9 cellular contexts compared by ENCODE assay signal in the genomic region with DNA sequence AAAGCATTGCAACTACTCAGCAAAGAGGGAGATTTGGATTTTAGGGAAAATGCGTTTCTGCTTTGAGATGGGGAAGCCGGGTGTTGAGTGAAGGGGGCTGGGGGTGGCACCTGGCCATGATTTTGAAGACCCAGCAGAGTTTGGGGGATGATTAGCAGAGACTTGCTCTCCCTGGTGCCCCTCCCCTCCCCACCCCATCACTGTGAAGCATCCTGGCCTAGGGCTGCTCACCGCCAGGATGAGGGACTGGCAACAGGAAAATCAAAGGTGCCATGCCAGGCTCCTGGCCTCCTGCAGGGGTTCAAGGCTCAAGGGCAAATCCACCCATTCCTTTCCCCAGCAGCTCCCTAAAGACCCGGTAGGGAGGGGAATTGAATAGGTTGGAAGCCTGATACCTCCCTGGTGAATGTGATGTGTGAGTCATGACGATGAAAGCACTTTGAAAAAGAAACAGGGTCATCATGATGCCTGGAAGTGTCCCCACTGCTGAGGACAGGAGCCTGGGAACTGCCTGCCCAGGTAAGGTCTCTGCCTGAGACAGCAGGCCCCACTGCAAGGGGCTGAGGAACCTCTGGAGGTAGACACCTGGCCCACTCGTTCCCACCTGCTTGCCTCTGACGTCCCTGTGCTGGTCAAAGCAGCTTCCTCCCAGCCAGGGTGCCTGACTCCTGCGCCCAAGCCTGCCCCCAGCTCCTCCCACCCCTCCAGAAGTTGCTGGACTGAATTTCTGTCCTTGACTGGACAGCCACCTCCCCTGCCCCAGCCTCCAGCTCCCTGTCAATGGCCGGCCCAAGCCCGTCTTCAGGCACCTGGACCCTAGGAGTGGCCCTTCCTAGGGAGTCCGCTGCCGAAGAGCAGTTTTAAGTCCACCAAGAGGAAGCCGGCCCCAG. TPM values are rescaled to one million over a fixed set of nuclear protein-coding genes. Genes with fewer than 3 reads are reported as not detected.
DNase-seq lines count a peak whose midpoint lies in the region; ATAC-seq and TF ChIP-seq lines count a peak whose summit lies in the region.
"Had no signal": no experiment of that assay in that cellular context is flagged by ENCODE, and none has a peak within 500 bp of the region (broad histone marks: within the 10 kb centered on the region; RNA-seq: fewer than 3 reads in every experiment).

No MANE protein-coding gene starts in this region.

- no peaks in the 10 kb centered on the region for H3K9me3 Mint-ChIP-seq in stimulated activated naive CD8-positive, alpha-beta T cell treated with anti-CD3 and anti-CD28 coated beads, Interleukin-15, Interleukin-2, amounts not matched to agents 100 ng/mL and 50 ng/mL, for 24 hours
- no peaks in the 10 kb centered on the region for H3K9me3 Mint-ChIP-seq in central memory CD8-positive, alpha-beta T cell

- no peak for TF ChIP-seq POLR2A in prostate gland (IDR thresholded peaks at IDR 0.05)

- no peak for TF ChIP-seq CTCF in prostate gland (IDR thresholded peaks at IDR 0.05)

- intact Hi-C loops in left colon (cut with DNase I, micrococcal nuclease): no loop called here
- intact Hi-C loops in prostate gland (cut with DNase I): no loop called here

- H3K27me3 Mint-ChIP-seq in stimulated activated naive CD8-positive, alpha-beta T cell treated with anti-CD3 and anti-CD28 coated beads, Interleukin-15, Interleukin-2, amounts not matched to agents 100 ng/mL and 50 ng/mL, for 24 hours: peaks cover 57% of the 10 kb centered on the region
- peaks cover 78% of the 10 kb centered on the region for H3K27me3 Mint-ChIP-seq in central memory CD8-positive, alpha-beta T cell

- H3K27ac ChIP-seq in muscle layer of colon (ENCODE audit: low read depth, low read length) (no peak overlapping the region), prostate gland (no peak overlapping the region)
- H3K27ac ChIP-seq: neutrophil had no signal

- no peaks in the 10 kb centered on the region for H3K9me3 ChIP-seq in muscle layer of colon (ENCODE audit: low read length)
- no peaks in the 10 kb centered on the region for H3K9me3 ChIP-seq in prostate gland
- H3K9me3 ChIP-seq: neutrophil had no signal

- H3K4me3 Mint-ChIP-seq in stimulated activated naive CD8-positive, alpha-beta T cell treated with anti-CD3 and anti-CD28 coated beads, Interleukin-15, Interleukin-2, amounts not matched to agents 100 ng/mL and 50 ng/mL, for 24 hours: peak overlapping the region; percentile 56
- peak overlapping the region; percentile 37 for H3K4me3 Mint-ChIP-seq in central memory CD8-positive, alpha-beta T cell

- H3K4me3 ChIP-seq in muscle layer of colon (ENCODE audit: low read depth in 1 of 2, low read length in 2 of 2): peak overlapping the region; percentile 37 to 54
- no peak overlapping the region for H3K4me3 ChIP-seq in prostate gland

- H3K4me1 ChIP-seq in muscle layer of colon (ENCODE audit: insufficient read depth, low read length) (peaks cover 7% of the 10 kb centered on the region), prostate gland (replicated peaks) (peaks cover 3% of the 10 kb centered on the region)

- H3K4me1 Mint-ChIP-seq in stimulated activated naive CD8-positive, alpha-beta T cell treated with anti-CD3 and anti-CD28 coated beads, Interleukin-15, Interleukin-2, amounts not matched to agents 100 ng/mL and 50 ng/mL, for 24 hours (ENCODE audit: low read depth): peaks cover 12% of the 10 kb centered on the region
- peaks cover 6% of the 10 kb centered on the region for H3K4me1 Mint-ChIP-seq in central memory CD8-positive, alpha-beta T cell

- H3K36me3 Mint-ChIP-seq in stimulated activated naive CD8-positive, alpha-beta T cell treated with anti-CD3 and anti-CD28 coated beads, Interleukin-15, Interleukin-2, amounts not matched to agents 100 ng/mL and 50 ng/mL, for 24 hours (ENCODE audit: low read depth): no peaks in the 10 kb centered on the region
- peaks cover 1% of the 10 kb centered on the region for H3K36me3 Mint-ChIP-seq in central memory CD8-positive, alpha-beta T cell (ENCODE audit: insufficient read depth)

- H3K27me3 ChIP-seq in muscle layer of colon (ENCODE audit: control insufficient read depth in 1 of 2, insufficient read depth in 2 of 2, low read length in 2 of 2): peaks cover 33 to 60% of the 10 kb centered on the region in 2 donors
- no peaks in the 10 kb centered on the region for H3K27me3 ChIP-seq in prostate gland (replicated peaks; ENCODE audit: insufficient read depth)

- H3K36me3 ChIP-seq in muscle layer of colon (ENCODE audit: insufficient read depth, low read length) (no peaks in the 10 kb centered on the region), prostate gland (no peaks in the 10 kb centered on the region)
- H3K36me3 ChIP-seq: neutrophil had no signal

- H3K27ac Mint-ChIP-seq in stimulated activated naive CD8-positive, alpha-beta T cell treated with anti-CD3 and anti-CD28 coated beads, Interleukin-15, Interleukin-2, amounts not matched to agents 100 ng/mL and 50 ng/mL, for 24 hours: peak overlapping the region; percentile 83
- H3K27ac Mint-ChIP-seq in central memory CD8-positive, alpha-beta T cell (ENCODE audit: low read depth): no peak overlapping the region

- no peak overlapping the region for H3K9ac ChIP-seq in muscle layer of colon (ENCODE audit: low read length)

- DNase-seq in stimulated activated naive CD8-positive, alpha-beta T cell treated with anti-CD3 and anti-CD28 coated beads, Interleukin-15, Interleukin-2, amounts not matched to agents 100 U/mL and 50 U/mL, for 24 hours: no peak
- no peak for DNase-seq in central memory CD8-positive, alpha-beta T cell (ENCODE audit: low spot score in 2 of 2)
- DNase-seq in left colon: no peak
- DNase-seq in activated CD8-positive, alpha-beta memory T cell treated with anti-CD3 and anti-CD28 coated beads for 24 hours: no peak
- DNase-seq in prostate gland (ENCODE audit: low spot score): no peak

- WGBS in prostate gland: 64% methylated on average over 13 of the region's 13 CpGs

- no peak for ATAC-seq in stimulated activated naive CD8-positive, alpha-beta T cell treated with anti-CD3 and anti-CD28 coated beads, Interleukin-15, Interleukin-2, amounts not matched to agents 100 U/mL and 50 U/mL, for 24 hours
- no peak for ATAC-seq in central memory CD8-positive, alpha-beta T cell (replicated peaks; ENCODE audit: extremely low read depth, poor library complexity, severe bottlenecking)
- ATAC-seq in HG03175 (IDR thresholded peaks at IDR 0.05; ENCODE audit: unreplicated experiment) (no peak), left colon (no peak)

RNA-seq across cellular contexts. Expression of gene CHST1, which starts 1.7 kb away (rescaled TPM):
- total RNA-seq in left colon: 1 to 10 TPM in 1 of 2 donors, under 1 TPM in 1; 0.40 to 1.4 TPM
- total RNA-seq in prostate gland: 1 to 10 TPM in 1 of 2 donors, under 1 TPM in 1; 0.32 to 4.4 TPM

Comparison
In these comparisons a context has a peak if more than half of its experiments do, and no peak if none do; other contexts are left out.
1. H3K4me3 ChIP-seq: peak in muscle layer of colon (2 of 2); none in prostate gland (0 of 2).